Comparison of ENCODE assay signal across 31 cellular contexts in genomic region chr6:36684447-36684812, GRCh38. TPM values are rescaled to one million over a fixed set of nuclear protein-coding genes. Genes with fewer than 3 reads are reported as not detected.
A peak's percentile ranks its signal among the peaks of the same experiment; 100 is the strongest.
DNase-seq lines count a peak whose midpoint lies in the region; ATAC-seq and TF ChIP-seq lines count a peak whose summit lies in the region.
"Had no signal": no experiment of that assay in that cellular context is flagged by ENCODE, and none has a peak within 500 bp of the region (broad histone marks: within the 10 kb centered on the region; RNA-seq: fewer than 3 reads in every experiment).

No MANE protein-coding gene starts in this region.

- H3K4me3 ChIP-seq in SK-N-SH (ENCODE audit: low read depth in 2 of 2, low read length in 1 of 2) (peak overlapping the region in 1 of 2 experiments; percentile 7; a peak in 1 of 4 replicates), endodermal cell (ENCODE audit: low read length) (no peak overlapping the region)
- H3K4me3 ChIP-seq: adrenal gland, body of pancreas, psoas muscle, suprapubic skin, upper lobe of right lung had no signal

- no peak overlapping the region for H3K4me3 Mint-ChIP-seq in endodermal cell
- no peak overlapping the region for H3K4me3 Mint-ChIP-seq in stimulated activated memory B cell treated with anti-CD40 and anti-IgM and Interleukin-4, amounts not matched to agents 10 μg/mL and 1 μg/mL and 100 μg/mL, for 72 hours
- H3K4me3 Mint-ChIP-seq: CD8-positive, alpha-beta memory T cell; central memory CD8-positive, alpha-beta T cell; mesothelial cell of epicardium had no signal

- H3K9ac ChIP-seq in SK-N-SH (no peak overlapping the region), endodermal cell (ENCODE audit: extremely low read depth, low read length, poor library complexity, severe bottlenecking) (no peak overlapping the region)

- WGBS in SK-N-SH (ENCODE audit: low lambda C conversion rate): 98% methylated on average over 6 of the region's 6 CpGs
- 84 to 89% methylated on average over 5 to 6 of the region's 6 CpGs for WGBS in endodermal cell (ENCODE audit: insufficient coverage in 1 of 2, insufficient read length in 1 of 2), 2 experiments

- ATAC-seq in SK-N-SH treated with all-trans-retinoic acid at 6 μM for 48 hours: no peak
- ATAC-seq in stimulated activated memory B cell treated with anti-CD40 and anti-IgM and Interleukin-4, amounts not matched to agents 10 μg/mL and 1 μg/mL and 100 μg/mL, for 72 hours: no peak
- no peak for ATAC-seq in GM21515 (IDR thresholded peaks at IDR 0.05; ENCODE audit: unreplicated experiment)
- ATAC-seq: activated CD4-positive, CD25-positive, alpha-beta regulatory T cell treated with anti-CD3 and anti-CD28 coated beads, Interleukin-2, amount 50 U/mL, for 24 hours; body of pancreas; HCT116; naive thymus-derived CD4-positive, alpha-beta T cell; psoas muscle; upper lobe of right lung had no signal

- H3K27me3 ChIP-seq in SK-N-SH (ENCODE audit: insufficient read depth) (no peaks in the 10 kb centered on the region), endodermal cell (ENCODE audit: control insufficient read depth, insufficient read depth, low read length, poor library complexity, severe bottlenecking) (peaks cover 32% of the 10 kb centered on the region)
- H3K27me3 ChIP-seq: adrenal gland, body of pancreas, suprapubic skin, upper lobe of right lung had no signal

- H3K36me3 Mint-ChIP-seq in endodermal cell (ENCODE audit: low read depth): no peaks in the 10 kb centered on the region
- H3K36me3 Mint-ChIP-seq in stimulated activated memory B cell treated with anti-CD40 and anti-IgM and Interleukin-4, amounts not matched to agents 10 μg/mL and 1 μg/mL and 100 μg/mL, for 72 hours: peaks cover 49% of the 10 kb centered on the region

- H3K9me2 ChIP-seq in SK-N-SH: no peaks in the 10 kb centered on the region

- DNase-seq in SK-N-SH (no peak), KBM-7 (peak; percentile 58), endodermal cell (no peak), NCI-H1105 (lab: John Stamatoyannopoulos, UW) (no peak), OCI-M1 (lab: John Stamatoyannopoulos, UW) (no peak)
- DNase-seq: activated CD4-positive, alpha-beta T cell treated with anti-CD3 and anti-CD28 coated beads, Interleukin-2, amount 50 U/mL, for 48 hours; activated naive CD4-positive, alpha-beta T cell treated with Interleukin-2 at 50 U/mL for 16 hours; adrenal gland; CD8-positive, alpha-beta memory T cell; dermis blood vessel endothelial cell; kidney; naive thymus-derived CD4-positive, alpha-beta T cell; NCI-H1048; NCI-H1694; occipital lobe; RPMI8226; stimulated activated naive CD4-positive, alpha-beta T cell treated with Interleukin-2 at 50 U/mL for 16 hours had no signal

- H3K27ac ChIP-seq in SK-N-SH (ENCODE audit: low read depth in 2 of 2, low read length in 1 of 2): peak overlapping the region in 1 of 2 experiments; percentile 7; a peak in 1 of 4 replicates
- H3K27ac ChIP-seq in endodermal cell (ENCODE audit: low read depth, low read length): peak overlapping the region; percentile 77
- H3K27ac ChIP-seq: 22Rv1, adrenal gland, suprapubic skin, upper lobe of right lung had no signal

- CTCF ChIA-PET in SK-N-SH (lab: Yijun Ruan, JAX): interaction anchor here (2.0 to 5.1 kb wide), 4 partner anchors 61 to 82 kb away, joined by 5 to 31 read pairs (median 13); no protein-coding TSS in a partner anchor

- TF ChIP-seq EP300 in SK-N-SH (IDR thresholded peaks at IDR 0.05; ENCODE audit: borderline replicate concordance in 1 of 2, low read depth in 1 of 2, low read length in 1 of 2): no peak

- H3K79me2 ChIP-seq in SK-N-SH (ENCODE audit: insufficient read depth): peaks cover 69% of the 10 kb centered on the region

- no peak overlapping the region for H2AFZ ChIP-seq in SK-N-SH (ENCODE audit: low read depth)

- H3K4me2 ChIP-seq in SK-N-SH: peak overlapping the region; percentile 94; the same call in 1 of the 2 replicates

- no peaks in the 10 kb centered on the region for H3K9me3 Mint-ChIP-seq in endodermal cell
- no peaks in the 10 kb centered on the region for H3K9me3 Mint-ChIP-seq in stimulated activated memory B cell treated with anti-CD40 and anti-IgM and Interleukin-4, amounts not matched to agents 10 μg/mL and 1 μg/mL and 100 μg/mL, for 72 hours
- H3K9me3 Mint-ChIP-seq: central memory CD8-positive, alpha-beta T cell; mesothelial cell of epicardium had no signal

- peaks cover 27% of the 10 kb centered on the region for H3K27me3 Mint-ChIP-seq in endodermal cell (ENCODE audit: insufficient read depth)
- H3K27me3 Mint-ChIP-seq in stimulated activated memory B cell treated with anti-CD40 and anti-IgM and Interleukin-4, amounts not matched to agents 10 μg/mL and 1 μg/mL and 100 μg/mL, for 72 hours: no peaks in the 10 kb centered on the region
- H3K27me3 Mint-ChIP-seq: central memory CD8-positive, alpha-beta T cell had no signal

- in situ Hi-C loops in KBM-7 (cut with MboI; ENCODE audit: low pct_unique_long_range_greater_than_20kb, low sequenced_read_pairs): loop anchor here (10.0 kb wide), 1 partner anchor 60 kb away; no protein-coding TSS in a partner anchor

- POLR2A ChIA-PET in SK-N-SH (lab: Yijun Ruan, JAX): interaction anchor here (1.1 kb wide), 1 partner anchor 82 kb away, joined by 3 read pairs; no protein-coding TSS in a partner anchor

- H3K9me3 ChIP-seq in SK-N-SH (no peaks in the 10 kb centered on the region), endodermal cell (ENCODE audit: control insufficient read depth, low read length) (no peaks in the 10 kb centered on the region)
- H3K9me3 ChIP-seq: adrenal gland, body of pancreas, psoas muscle, suprapubic skin, upper lobe of right lung had no signal

- H3F3A ChIP-seq in SK-N-SH (replicated peaks; ENCODE audit: insufficient read depth): peaks cover 82% of the 10 kb centered on the region

- peaks cover 99% of the 10 kb centered on the region for H4K20me1 ChIP-seq in SK-N-SH (ENCODE audit: insufficient read depth)

- H3K36me3 ChIP-seq in SK-N-SH (replicated peaks in 1 of 2; ENCODE audit: control insufficient read depth in 1 of 2, insufficient read depth in 2 of 2, low read length in 1 of 2) (peaks cover 55% of the 10 kb centered on the region in 2 experiments), endodermal cell (ENCODE audit: control insufficient read depth, insufficient read depth, low read length) (peaks cover 8% of the 10 kb centered on the region)

- no peak for TF ChIP-seq CTCF in SK-N-SH (IDR thresholded peaks at IDR 0.05)
- no peak for TF ChIP-seq CTCF in endodermal cell (conservative IDR thresholded peaks at IDR 0.05)

- TF ChIP-seq RAD21 in SK-N-SH (IDR thresholded peaks at IDR 0.05; ENCODE audit: low read length): no peak

- H3K4me1 ChIP-seq in SK-N-SH (ENCODE audit: control insufficient read depth in 1 of 2, insufficient read depth in 2 of 2, low read depth in 1 of 2, low read length in 1 of 2) (peaks cover 0 to 13% of the 10 kb centered on the region in 2 experiments; a peak in 1 of 4 replicates), endodermal cell (ENCODE audit: control insufficient read depth, insufficient read depth, low read length) (peaks cover 3% of the 10 kb centered on the region)

- peaks cover 2% of the 10 kb centered on the region for H3K4me1 Mint-ChIP-seq in endodermal cell
- H3K4me1 Mint-ChIP-seq in stimulated activated memory B cell treated with anti-CD40 and anti-IgM and Interleukin-4, amounts not matched to agents 10 μg/mL and 1 μg/mL and 100 μg/mL, for 72 hours: peaks cover 67% of the 10 kb centered on the region

- no peak overlapping the region for H3K27ac Mint-ChIP-seq in endodermal cell
- peak overlapping the region; percentile 100 for H3K27ac Mint-ChIP-seq in stimulated activated memory B cell treated with anti-CD40 and anti-IgM and Interleukin-4, amounts not matched to agents 10 μg/mL and 1 μg/mL and 100 μg/mL, for 72 hours
- H3K27ac Mint-ChIP-seq: mesothelial cell of epicardium had no signal

TF ChIP-seq in SK-N-SH, 30 proteins besides CTCF, POLR2A, EP300 and RAD21 (continues in another document):
- TF ChIP-seq MAX (IDR thresholded peaks at IDR 0.05; ENCODE audit: low read depth) (no peak), NFIC (IDR thresholded peaks at IDR 0.05; ENCODE audit: borderline replicate concordance) (no peak), FOXJ3 (CRISPR knock-in tag; IDR thresholded peaks at IDR 0.05) (no peak), SMC3 (IDR thresholded peaks at IDR 0.05; ENCODE audit: low read depth, low read length) (no peak)

TF ChIP-seq in SK-N-SH treated with all-trans-retinoic acid at 6 μM for 48 hours, 23 proteins besides CTCF, POLR2A, EP300 and RAD21 (continues in another document):
- TF ChIP-seq PATZ1 (CRISPR knock-in tag; IDR thresholded peaks at IDR 0.05; ENCODE audit: borderline replicate concordance): no peak
- no peak for TF ChIP-seq GLIS3 (CRISPR knock-in tag; IDR thresholded peaks at IDR 0.05)
- TF ChIP-seq ZNF8 (CRISPR knock-in tag; IDR thresholded peaks at IDR 0.05): no peak
- no peak for TF ChIP-seq ZNF70 (CRISPR knock-in tag; IDR thresholded peaks at IDR 0.05)

RNA-seq across cellular contexts. Expression of gene CDKN1A, which starts 5.9 kb away (rescaled TPM):
- polyA plus RNA-seq in SK-N-SH (2012; rRNA removed): 747 and 824 TPM in 2 replicates
- polyA plus RNA-seq in SK-N-SH (2012; cell fraction: cytosol; rRNA removed): 479 and 617 TPM in 2 replicates
- 431 and 582 TPM in 2 replicates for polyA plus RNA-seq in SK-N-SH (2012; cell fraction: nucleus; rRNA removed)
- 1 to 10 TPM; 1.9 to 3.7 TPM for total RNA-seq in endodermal cell
- polyA plus RNA-seq in endodermal cell (2013, experiment 1 of 2): 45.0 TPM
- polyA plus RNA-seq in endodermal cell (2013, experiment 2 of 2): 50.3 TPM

RNA-seq across cellular contexts. Expression of gene RAB44, which starts 13.2 kb away (rescaled TPM):
- polyA plus RNA-seq in SK-N-SH (2012; rRNA removed): 0.10 and 0.12 TPM in 2 replicates
- polyA plus RNA-seq in SK-N-SH (2012; cell fraction: cytosol; rRNA removed): 0.01 TPM in 2 replicates
- polyA plus RNA-seq in SK-N-SH (2012; cell fraction: nucleus; rRNA removed): 0.70 and 0.83 TPM in 2 replicates
- total RNA-seq in endodermal cell: not detected
- not detected for polyA plus RNA-seq in endodermal cell (2013, experiment 1 of 2)
- not detected for polyA plus RNA-seq in endodermal cell (2013, experiment 2 of 2)
- total RNA-seq: adrenal gland; CD8-positive, alpha-beta memory T cell; frontal cortex; NCI-H460; occipital lobe had no signal
- polyA plus RNA-seq: CD8-positive, alpha-beta memory T cell; naive thymus-derived CD4-positive, alpha-beta T cell had no signal
